ENCODE assay signal across 1 cellular context in genomic region chr1:86430376-86430775, GRCh38.
TF ChIP-seq lines count a peak whose summit lies in the region.

No MANE protein-coding gene starts in this region.

TF ChIP-seq in A549, 52 proteins besides CTCF, POLR2A, EP300 and RAD21 (continued from another document):
- TF ChIP-seq ATOH8 (CRISPR knock-in tag; IDR thresholded peaks at IDR 0.05; ENCODE audit: low read depth): no peak
